Comparison of ENCODE assay signal across 8 cellular contexts in genomic region chr4:75671802-75672421, GRCh38. TPM values are rescaled to one million over a fixed set of nuclear protein-coding genes. Genes with fewer than 3 reads are reported as not detected.
A peak's percentile ranks its signal among the peaks of the same experiment; 100 is the strongest.
DNase-seq lines count a peak whose midpoint lies in the region; ATAC-seq and TF ChIP-seq lines count a peak whose summit lies in the region.

No MANE protein-coding gene starts in this region.

- H3K9ac ChIP-seq in BLaER1 treated with 17β-estradiol and CSF1 and Interleukin-3, amounts not matched to agents 10 nM and 100 nM = peak overlapping the region; percentile 93 to 97 (median 95)
- H3K9ac ChIP-seq in Loucy (ENCODE audit: low read depth, low read length, poor library complexity, severe bottlenecking) = peak overlapping the region; percentile 92

- intact Hi-C loops in dendritic cell treated with granulocyte-macrophage colony-stimulating factor and Interleukin-4, amounts not matched to agents 40 ng/mL and 50 ng/mL, for 4 days (cut with micrococcal nuclease) = loop anchor here (2.0 to 5.0 kb wide), 2 partner anchors 160 to 477 kb away; partner anchors contain the start of genes NUP54, RCHY1 and THAP6

- H3K79me2 ChIP-seq in Loucy (ENCODE audit: insufficient read depth, low read length) = peaks cover 62% of the 10 kb centered on the region

- H3K9me3 Mint-ChIP-seq in dendritic cell treated with granulocyte-macrophage colony-stimulating factor and Interleukin-4, amounts not matched to agents 40 ng/mL and 50 ng/mL, for 4 days = no peaks in the 10 kb centered on the region
- no peaks in the 10 kb centered on the region for H3K9me3 Mint-ChIP-seq in natural killer cell treated with Interleukin-12 subunit alpha and Interleukin-12 subunit beta and Interleukin-15 and Interleukin-18, amount 100 ng/mL, for 72 hours

- H3K27ac ChIP-seq in BLaER1 treated with 17β-estradiol and CSF1 and Interleukin-3, amounts not matched to agents 10 nM and 100 nM = peak overlapping the region; percentile 89 to 96 (median 93)

- no peak for DNase-seq in natural killer cell treated with Interleukin-12 subunit alpha and Interleukin-12 subunit beta and Interleukin-15 and Interleukin-18, amount 100 ng/mL, for 72 hours (ENCODE audit: low spot score)
- DNase-seq in NCI-H226 = no peak
- no peak for DNase-seq in MV-4-11 (lab: John Stamatoyannopoulos, UW)
- DNase-seq in NCI-H2196 (lab: John Stamatoyannopoulos, UW; ENCODE audit: unreplicated experiment) = no peak
- DNase-seq in omental fat pad (ENCODE audit: low spot score) = no peak

- H3K27me3 ChIP-seq in BLaER1 treated with 17β-estradiol and CSF1 and Interleukin-3, amounts not matched to agents 10 nM and 100 nM = no peaks in the 10 kb centered on the region
- peaks cover 6% of the 10 kb centered on the region for H3K27me3 ChIP-seq in Loucy (ENCODE audit: insufficient read depth, low read length, poor library complexity, severe bottlenecking)

- H3K4me2 ChIP-seq in BLaER1 treated with 17β-estradiol and CSF1 and Interleukin-3, amounts not matched to agents 10 nM and 100 nM = peak overlapping the region; percentile 86 to 97 (median 91)
- peak overlapping the region; percentile 89 for H3K4me2 ChIP-seq in Loucy (ENCODE audit: low read depth, low read length, poor library complexity, severe bottlenecking)

- peak overlapping the region; percentile 84 to 99 (median 93) for H3K4me3 ChIP-seq in BLaER1 treated with 17β-estradiol and CSF1 and Interleukin-3, amounts not matched to agents 10 nM and 100 nM
- peak overlapping the region; percentile 99 for H3K4me3 ChIP-seq in Loucy (ENCODE audit: low read length, poor library complexity, severe bottlenecking)

- peaks cover 14% of the 10 kb centered on the region for H3K36me3 Mint-ChIP-seq in dendritic cell treated with granulocyte-macrophage colony-stimulating factor and Interleukin-4, amounts not matched to agents 40 ng/mL and 50 ng/mL, for 4 days (ENCODE audit: low read depth)
- H3K36me3 Mint-ChIP-seq in natural killer cell treated with Interleukin-12 subunit alpha and Interleukin-12 subunit beta and Interleukin-15 and Interleukin-18, amount 100 ng/mL, for 72 hours = no peaks in the 10 kb centered on the region

- H2AFZ ChIP-seq in Loucy (ENCODE audit: low read length) = peak overlapping the region; percentile 73

- no peaks in the 10 kb centered on the region for H3K9me2 ChIP-seq in Loucy (replicated peaks; ENCODE audit: low read depth, low read length)

- peak overlapping the region; percentile 97 for H3K4me3 Mint-ChIP-seq in dendritic cell treated with granulocyte-macrophage colony-stimulating factor and Interleukin-4, amounts not matched to agents 40 ng/mL and 50 ng/mL, for 4 days
- H3K4me3 Mint-ChIP-seq in natural killer cell treated with Interleukin-12 subunit alpha and Interleukin-12 subunit beta and Interleukin-15 and Interleukin-18, amount 100 ng/mL, for 72 hours = peak overlapping the region; percentile 98

- H3K4me1 Mint-ChIP-seq in dendritic cell treated with granulocyte-macrophage colony-stimulating factor and Interleukin-4, amounts not matched to agents 40 ng/mL and 50 ng/mL, for 4 days (ENCODE audit: low read depth) = peaks cover 53% of the 10 kb centered on the region
- peaks cover 45 to 51% of the 10 kb centered on the region in 2 donors for H3K4me1 Mint-ChIP-seq in natural killer cell treated with Interleukin-12 subunit alpha and Interleukin-12 subunit beta and Interleukin-15 and Interleukin-18, amount 100 ng/mL, for 72 hours (ENCODE audit: low read depth in 2 of 2)

- H3K9me3 ChIP-seq in BLaER1 treated with 17β-estradiol and CSF1 and Interleukin-3, amounts not matched to agents 10 nM and 100 nM (replicated peaks in 1 of 11) = no peaks in the 10 kb centered on the region
- no peaks in the 10 kb centered on the region for H3K9me3 ChIP-seq in Loucy (ENCODE audit: insufficient read depth, low read depth, low read length)

- H3K27ac Mint-ChIP-seq in dendritic cell treated with granulocyte-macrophage colony-stimulating factor and Interleukin-4, amounts not matched to agents 40 ng/mL and 50 ng/mL, for 4 days = peak overlapping the region; percentile 100
- peak overlapping the region; percentile 100 for H3K27ac Mint-ChIP-seq in natural killer cell treated with Interleukin-12 subunit alpha and Interleukin-12 subunit beta and Interleukin-15 and Interleukin-18, amount 100 ng/mL, for 72 hours

- no peak for TF ChIP-seq CTCF in Loucy (conservative IDR thresholded peaks at IDR 0.05; ENCODE audit: low read length)
- no peak for TF ChIP-seq CTCF in omental fat pad (IDR thresholded peaks at IDR 0.05)

- H3F3A ChIP-seq in Loucy (ENCODE audit: low read depth) = no peaks in the 10 kb centered on the region; the same call in 1 of the 2 replicates

- H3K4me1 ChIP-seq in BLaER1 treated with 17β-estradiol and CSF1 and Interleukin-3, amounts not matched to agents 10 nM and 100 nM = peaks cover 37 to 56% (median 45%) of the 10 kb centered on the region in 10 experiments
- peaks cover 49% of the 10 kb centered on the region for H3K4me1 ChIP-seq in Loucy (ENCODE audit: insufficient read depth, low read length, poor library complexity, severe bottlenecking)

- ATAC-seq in natural killer cell treated with Interleukin-12 subunit alpha and Interleukin-12 subunit beta and Interleukin-15 and Interleukin-18, amount 100 ng/mL, for 72 hours = no peak
- no peak for ATAC-seq in omental fat pad (ENCODE audit: low FRiP score)

- H3K36me3 ChIP-seq in BLaER1 treated with 17β-estradiol and CSF1 and Interleukin-3, amounts not matched to agents 10 nM and 100 nM = peaks cover 0 to 19% (median 6%) of the 10 kb centered on the region in 11 experiments; a peak in 7 of 22 replicates
- H3K36me3 ChIP-seq in Loucy (ENCODE audit: insufficient read depth, low read length) = no peaks in the 10 kb centered on the region

- H3K27me3 Mint-ChIP-seq in dendritic cell treated with granulocyte-macrophage colony-stimulating factor and Interleukin-4, amounts not matched to agents 40 ng/mL and 50 ng/mL, for 4 days = no peaks in the 10 kb centered on the region
- H3K27me3 Mint-ChIP-seq in natural killer cell treated with Interleukin-12 subunit alpha and Interleukin-12 subunit beta and Interleukin-15 and Interleukin-18, amount 100 ng/mL, for 72 hours = no peaks in the 10 kb centered on the region

- peaks cover 52 to 61% (median 56%) of the 10 kb centered on the region in 11 experiments for H4K20me1 ChIP-seq in BLaER1 treated with 17β-estradiol and CSF1 and Interleukin-3, amounts not matched to agents 10 nM and 100 nM
- H4K20me1 ChIP-seq in Loucy (ENCODE audit: insufficient read depth, low read length, poor library complexity, severe bottlenecking) = peaks cover 61% of the 10 kb centered on the region

RNA-seq across cellular contexts. Expression of gene G3BP2, which starts 1.3 kb away (rescaled TPM):
- total RNA-seq in natural killer cell treated with Interleukin-12 subunit alpha and Interleukin-12 subunit beta and Interleukin-15 and Interleukin-18, amount 100 ng/mL, for 72 hours = 100 to 1,000 TPM; 107 to 159 TPM
- total RNA-seq in omental fat pad = 10 to 100 TPM; 57.7 to 90.9 (median 69.6) TPM

RNA-seq across cellular contexts. Expression of gene CDKL2, which starts 41.6 kb away (rescaled TPM):
- total RNA-seq in natural killer cell treated with Interleukin-12 subunit alpha and Interleukin-12 subunit beta and Interleukin-15 and Interleukin-18, amount 100 ng/mL, for 72 hours = under 1 TPM; 0.14 to 0.36 TPM
- total RNA-seq in omental fat pad = 1 to 10 TPM in 2 of 4 donors, under 1 TPM in 1, not detected in 1; 0.38 to 1.9 (median 1.1) TPM

RNA-seq across cellular contexts. Expression of gene USO1, which starts 52.5 kb away (rescaled TPM):
- 10 to 100 TPM; 49.6 to 59.4 TPM for total RNA-seq in natural killer cell treated with Interleukin-12 subunit alpha and Interleukin-12 subunit beta and Interleukin-15 and Interleukin-18, amount 100 ng/mL, for 72 hours
- 10 to 100 TPM; 53.8 to 79.5 (median 69.8) TPM for total RNA-seq in omental fat pad
